ENCODE assay signal across 9 cellular contexts in genomic region chr9:137113385-137114159, GRCh38. TPM values are rescaled to one million over a fixed set of nuclear protein-coding genes. Genes with fewer than 3 reads are reported as not detected.
A peak's percentile ranks its signal among the peaks of the same experiment; 100 is the strongest.
DNase-seq lines count a peak whose midpoint lies in the region; ATAC-seq, FAIRE-seq and TF ChIP-seq lines count a peak whose summit lies in the region.
"Had no signal": no experiment of that assay in that cellular context is flagged by ENCODE, and none has a peak within 500 bp of the region (broad histone marks: within the 10 kb centered on the region; RNA-seq: fewer than 3 reads in every experiment).

No MANE protein-coding gene starts in this region.

- CTCF ChIA-PET in GM12878 (lab: Yijun Ruan, JAX), result no interaction called here

- in situ Hi-C loops in GM12878 (cut with MboI), result no loop called here

- WGBS in GM12878 (ENCODE audit: insufficient coverage, insufficient replicate concordance, low lambda C conversion rate, missing lambda C conversion rate), result 82% methylated on average over 14 of the region's 66 CpGs

- ATAC-seq in GM12878 (no peak), GM21723 (IDR thresholded peaks at IDR 0.05; ENCODE audit: unreplicated experiment) (no peak), GM18909 (IDR thresholded peaks at IDR 0.05; ENCODE audit: poor library complexity, unreplicated experiment) (no peak)
- ATAC-seq in natural killer cell treated with Interleukin-12 subunit alpha and Interleukin-12 subunit beta and Interleukin-15 and Interleukin-18, amount 100 ng/mL, for 72 hours, result peak in 1 of 2 donors; percentile 57

- intact Hi-C loops in GM12878 (cut with micrococcal nuclease; ENCODE audit: unreplicated experiment), result no loop called here

- TF ChIP-seq POLR2A in GM12878 (IDR thresholded peaks at IDR 0.05; ENCODE audit: low read depth, low read length), result peak; percentile 55

- peak overlapping the region; percentile 51 for H3K4me3 Mint-ChIP-seq in natural killer cell treated with Interleukin-12 subunit alpha and Interleukin-12 subunit beta and Interleukin-15 and Interleukin-18, amount 100 ng/mL, for 72 hours

- H3K9ac ChIP-seq in BLaER1 (peak overlapping the region; percentile 66; the same call in 1 of the 2 replicates), GM12878 (ENCODE audit: control insufficient read depth, insufficient read depth, low read length) (no peak overlapping the region)

- H3K4me1 Mint-ChIP-seq in natural killer cell treated with Interleukin-12 subunit alpha and Interleukin-12 subunit beta and Interleukin-15 and Interleukin-18, amount 100 ng/mL, for 72 hours (ENCODE audit: low read depth in 2 of 2), result peaks cover 0 to 5% of the 10 kb centered on the region in 2 donors

- TSS peak; percentile 71 for BruUV-seq in GM12878 (replicated peaks; lab: Mats Ljungman, UMichigan)

- H3K27ac ChIP-seq in BLaER1, result peak overlapping the region; percentile 56; the same call in 1 of the 2 replicates
- peak overlapping the region; percentile 35; the same call in 1 of the 2 replicates for H3K27ac ChIP-seq in HL-60 (replicated peaks)
- H3K27ac ChIP-seq in GM12878 (ENCODE audit: control insufficient read depth, insufficient read depth), result no peak overlapping the region
- H3K27ac ChIP-seq in caudate nucleus (ENCODE audit: low read depth, low read length), result no peak overlapping the region
- H3K27ac ChIP-seq: SJSA1 had no signal

- H3K4me3 ChIP-seq in BLaER1, result peak overlapping the region; percentile 76
- peak overlapping the region; percentile 54 for H3K4me3 ChIP-seq in HL-60 (replicated peaks; ENCODE audit: insufficient read depth, low read length)
- H3K4me3 ChIP-seq in GM12878, result peak overlapping the region; percentile 70; the same call in 1 of the 2 replicates

- H3K4me1 ChIP-seq in BLaER1 (peaks cover 53% of the 10 kb centered on the region), GM12878 (ENCODE audit: control insufficient read depth, insufficient read depth, low read length) (peaks cover 3% of the 10 kb centered on the region; the same call in 1 of the 2 replicates)

- H3K27ac Mint-ChIP-seq in natural killer cell treated with Interleukin-12 subunit alpha and Interleukin-12 subunit beta and Interleukin-15 and Interleukin-18, amount 100 ng/mL, for 72 hours, result peak overlapping the region in 1 of 2 donors; percentile 35

- RAD21 ChIA-PET in GM12878 (lab: Charles Lee; ENCODE audit: unreplicated experiment), result interaction anchor here (1.0 kb wide), 2 partner anchors 18 to 54 kb away, joined by 3 read pairs; no protein-coding TSS in a partner anchor

- H3K9me3 Mint-ChIP-seq in natural killer cell treated with Interleukin-12 subunit alpha and Interleukin-12 subunit beta and Interleukin-15 and Interleukin-18, amount 100 ng/mL, for 72 hours, result no peaks in the 10 kb centered on the region

- H3K4me2 ChIP-seq in BLaER1 (peak overlapping the region; percentile 92), GM12878 (ENCODE audit: control insufficient read depth, insufficient read depth) (peak overlapping the region; percentile 84; the same call in 1 of the 2 replicates)

- H3K27me3 Mint-ChIP-seq in natural killer cell treated with Interleukin-12 subunit alpha and Interleukin-12 subunit beta and Interleukin-15 and Interleukin-18, amount 100 ng/mL, for 72 hours, result no peaks in the 10 kb centered on the region

- H3K9me3 ChIP-seq in BLaER1 (no peaks in the 10 kb centered on the region), GM12878 (replicated peaks; ENCODE audit: control insufficient read depth, insufficient read depth, low read length) (no peaks in the 10 kb centered on the region)
- H3K9me3 ChIP-seq: SJSA1 had no signal

- FAIRE-seq in GM12878 (lab: Jason Lieb, UNC), result no peak

- TF ChIP-seq EP300 in GM12878 (IDR thresholded peaks at IDR 0.05; ENCODE audit: borderline replicate concordance in 1 of 2, control insufficient read depth in 1 of 2, low read depth in 2 of 2, low read length in 2 of 2), result no peak

- H3K36me3 Mint-ChIP-seq in natural killer cell treated with Interleukin-12 subunit alpha and Interleukin-12 subunit beta and Interleukin-15 and Interleukin-18, amount 100 ng/mL, for 72 hours, result no peaks in the 10 kb centered on the region

- POLR2A ChIA-PET in GM12878 (lab: Charles Lee), result interaction anchor here (0.5 kb wide), 1 partner anchor 386 kb away, joined by 3 read pairs; no protein-coding TSS in a partner anchor

- H3K27me3 ChIP-seq in BLaER1, result no peaks in the 10 kb centered on the region
- H3K27me3 ChIP-seq in HL-60 (ENCODE audit: insufficient read depth, poor library complexity, severe bottlenecking), result no peaks in the 10 kb centered on the region
- H3K27me3 ChIP-seq in GM12878 (replicated peaks in 1 of 2; ENCODE audit: control insufficient read depth in 2 of 2, insufficient read depth in 2 of 2, low read length in 1 of 2), result no peaks in the 10 kb centered on the region

- H2AFZ ChIP-seq in GM12878 (ENCODE audit: control insufficient read depth, low read depth, low read length), result no peak overlapping the region

- DNase-seq in HL-60 (ENCODE audit: low read depth in 1 of 2, low spot score in 1 of 2), result no peak
- DNase-seq in GM12878 (ENCODE audit: low read depth, low spot score), result no peak
- no peak for DNase-seq in natural killer cell treated with Interleukin-12 subunit alpha and Interleukin-12 subunit beta and Interleukin-15 and Interleukin-18, amount 100 ng/mL, for 72 hours (ENCODE audit: low spot score)
- DNase-seq in caudate nucleus (lab: John Stamatoyannopoulos, UW), result no peak
- DNase-seq in hippocampal formation (lab: John Stamatoyannopoulos, UW), result no peak

- SMC1A ChIA-PET in GM12878 (lab: Charles Lee; ENCODE audit: uncharacterized antibody, unreplicated experiment), result interaction anchor here (1.0 to 1.2 kb wide), 2 partner anchors 17 to 28 kb away, joined by 3 read pairs; no protein-coding TSS in a partner anchor

- H3K79me2 ChIP-seq in GM12878 (ENCODE audit: control insufficient read depth, insufficient read depth, low read length), result peaks cover 2% of the 10 kb centered on the region

- TF ChIP-seq CTCF in HL-60 (IDR thresholded peaks at IDR 0.05; ENCODE audit: insufficient read depth, low read length), result no peak
- TF ChIP-seq CTCF in GM12878 (IDR thresholded peaks at IDR 0.05 in 2 of 3, conservative IDR thresholded peaks at IDR 0.05 in 1 of 3; ENCODE audit: control insufficient read depth in 2 of 3, extremely low read depth in 1 of 3, insufficient read depth in 1 of 3, low read depth in 3 of 3, low read length in 3 of 3), result no peak

- no peak for TF ChIP-seq RAD21 in GM12878 (IDR thresholded peaks at IDR 0.05; ENCODE audit: insufficient read depth, low read depth, low read length)

- H4K20me1 ChIP-seq in BLaER1, result peaks cover 49% of the 10 kb centered on the region
- H4K20me1 ChIP-seq in GM12878 (ENCODE audit: control insufficient read depth, insufficient read depth), result no peaks in the 10 kb centered on the region

- peaks cover 49% of the 10 kb centered on the region for H3K36me3 ChIP-seq in BLaER1
- H3K36me3 ChIP-seq in GM12878 (ENCODE audit: control insufficient read depth in 2 of 2, insufficient read depth in 2 of 2, low read length in 1 of 2), result peaks cover 4 to 25% of the 10 kb centered on the region in 2 experiments

RNA-seq across cellular contexts. Expression of gene DPP7, which starts 1.0 kb away (rescaled TPM):
- 114 and 118 TPM in 2 replicates for total RNA-seq in GM12878 (2013; cell fraction: nucleolus; rRNA removed)
- total RNA-seq in GM12878 (2014; rRNA removed) (164 and 177 TPM in 2 replicates), GM12878 (2014; rRNA removed; fragmentation: Illumina TruSeq; extraction: Trizol) (64.3 and 71.9 TPM in 2 replicates), GM12878 (2021) (227 and 245 TPM in 2 replicates)
- 21.4 TPM for polyA plus RNA-seq in GM12878 (2011; ENCODE audit: low read depth)
- polyA plus RNA-seq in GM12878 (2011; rRNA removed) (35.2 and 84.8 TPM in 2 replicates), GM12878 (2014; fragmentation: Illumina TruSeq; extraction: Trizol) (9.2 and 24.8 TPM in 2 replicates), GM12878 (2014; fragmentation: Nextera tagmentation; extraction: Ambion mirVana) (10 to 100 TPM in 1 of 2 experiments, under 1 TPM in 1; 0.68 to 10.0 TPM), GM12878 (2014; rRNA removed) (225 and 260 TPM in 2 replicates), GM12878 (2016; fragmentation: Nextera tagmentation; extraction: Ambion mirVana) (100 to 1,000 TPM; 128 to 150 TPM)
- polyA plus RNA-seq in GM12878 (2011; cell fraction: cytosol; rRNA removed), result 104 and 181 TPM in 2 replicates
- polyA plus RNA-seq in GM12878 (2011; cell fraction: nucleus; rRNA removed), result 1,163 and 1,192 TPM in 2 replicates
- 161 and 188 TPM in 2 replicates for polyA plus RNA-seq in GM12878 (2012)
- 34.5 and 75.5 TPM in 2 replicates for polyA minus RNA-seq in GM12878 (2011; rRNA and poly(A)+ RNA removed)
- 51.9 and 52.8 TPM in 2 replicates for polyA minus RNA-seq in GM12878 (2011; cell fraction: cytosol; rRNA and poly(A)+ RNA removed)
- 76.9 and 111 TPM in 2 replicates for polyA minus RNA-seq in GM12878 (2011; cell fraction: nucleus; rRNA and poly(A)+ RNA removed)
- total RNA-seq in natural killer cell treated with Interleukin-12 subunit alpha and Interleukin-12 subunit beta and Interleukin-15 and Interleukin-18, amount 100 ng/mL, for 72 hours, result 100 to 1,000 TPM; 188 to 310 TPM

RNA-seq across cellular contexts. Expression of gene GRIN1, which starts 25.4 kb away (rescaled TPM):
- total RNA-seq in GM12878 (2013; cell fraction: nucleolus; rRNA removed), result 0.71 and 1.3 TPM in 2 replicates
- total RNA-seq in GM12878 (2014; rRNA removed) (not detected in 2 replicates), GM12878 (2014; rRNA removed; fragmentation: Illumina TruSeq; extraction: Trizol) (not detected in 2 replicates), GM12878 (2021) (0.10 and 0.35 TPM in 2 replicates)
- not detected for polyA plus RNA-seq in GM12878 (2011; ENCODE audit: low read depth)
- polyA plus RNA-seq in GM12878 (2011; rRNA removed) (0.05 TPM in 1 of 2 replicates, not detected in the other), GM12878 (2014; fragmentation: Illumina TruSeq; extraction: Trizol) (0.06 TPM in 1 of 2 replicates, not detected in the other), GM12878 (2014; fragmentation: Nextera tagmentation; extraction: Ambion mirVana) (not detected), GM12878 (2014; rRNA removed) (0.01 and 0.05 TPM in 2 replicates), GM12878 (2016; fragmentation: Nextera tagmentation; extraction: Ambion mirVana) (not detected)
- polyA plus RNA-seq in GM12878 (2011; cell fraction: cytosol; rRNA removed), result 0.01 and 0.02 TPM in 2 replicates
- 0.32 and 0.75 TPM in 2 replicates for polyA plus RNA-seq in GM12878 (2011; cell fraction: nucleus; rRNA removed)
- polyA plus RNA-seq in GM12878 (2012), result 0.16 and 0.27 TPM in 2 replicates
- polyA minus RNA-seq in GM12878 (2011; rRNA and poly(A)+ RNA removed), result not detected in 2 replicates
- not detected in 2 replicates for polyA minus RNA-seq in GM12878 (2011; cell fraction: cytosol; rRNA and poly(A)+ RNA removed)
- polyA minus RNA-seq in GM12878 (2011; cell fraction: nucleus; rRNA and poly(A)+ RNA removed), result 0.10 TPM in 1 of 2 replicates, not detected in the other
- under 1 TPM in 1 of 2 donors, not detected in 1; 0.11 TPM for total RNA-seq in natural killer cell treated with Interleukin-12 subunit alpha and Interleukin-12 subunit beta and Interleukin-15 and Interleukin-18, amount 100 ng/mL, for 72 hours
- total RNA-seq: SJSA1 had no signal

RNA-seq across cellular contexts. Expression of gene MAN1B1, which starts 26.8 kb away (rescaled TPM):
- 99.1 and 110 TPM in 2 replicates for total RNA-seq in GM12878 (2013; cell fraction: nucleolus; rRNA removed)
- total RNA-seq in GM12878 (2014; rRNA removed), result 27.2 and 34.1 TPM in 2 replicates
- total RNA-seq in GM12878 (2014; rRNA removed; fragmentation: Illumina TruSeq; extraction: Trizol), result 16.3 and 21.4 TPM in 2 replicates
- 27.1 and 33.3 TPM in 2 replicates for total RNA-seq in GM12878 (2021)
- polyA plus RNA-seq in GM12878 (2011; ENCODE audit: low read depth), result 12.4 TPM
- 23.7 and 31.2 TPM in 2 replicates for polyA plus RNA-seq in GM12878 (2011; rRNA removed)
- polyA plus RNA-seq in GM12878 (2011; cell fraction: cytosol; rRNA removed), result 31.1 and 38.7 TPM in 2 replicates
- polyA plus RNA-seq in GM12878 (2011; cell fraction: nucleus; rRNA removed), result 144 and 148 TPM in 2 replicates
- polyA plus RNA-seq in GM12878 (2012), result 27.2 and 31.7 TPM in 2 replicates
- 14.8 and 23.5 TPM in 2 replicates for polyA plus RNA-seq in GM12878 (2014; fragmentation: Illumina TruSeq; extraction: Trizol)
- polyA plus RNA-seq in GM12878 (2014; fragmentation: Nextera tagmentation; extraction: Ambion mirVana), result 1 to 10 TPM in 1 of 2 experiments, under 1 TPM in 1; 0.71 to 2.0 TPM
- 23.4 and 28.4 TPM in 2 replicates for polyA plus RNA-seq in GM12878 (2014; rRNA removed)
- polyA plus RNA-seq in GM12878 (2016; fragmentation: Nextera tagmentation; extraction: Ambion mirVana), result 10 to 100 TPM; 21.9 to 22.1 TPM
- 46.7 and 53.3 TPM in 2 replicates for polyA minus RNA-seq in GM12878 (2011; rRNA and poly(A)+ RNA removed)
- polyA minus RNA-seq in GM12878 (2011; cell fraction: cytosol; rRNA and poly(A)+ RNA removed), result 12.2 and 12.3 TPM in 2 replicates
- 43.0 and 58.7 TPM in 2 replicates for polyA minus RNA-seq in GM12878 (2011; cell fraction: nucleus; rRNA and poly(A)+ RNA removed)
- total RNA-seq in natural killer cell treated with Interleukin-12 subunit alpha and Interleukin-12 subunit beta and Interleukin-15 and Interleukin-18, amount 100 ng/mL, for 72 hours, result 10 to 100 TPM; 34.1 to 55.8 TPM

RNA-seq across cellular contexts. Expression of gene UAP1L1, which starts 36.3 kb away (rescaled TPM):
- total RNA-seq in GM12878 (2013; cell fraction: nucleolus; rRNA removed), result 40.5 and 46.8 TPM in 2 replicates
- total RNA-seq in GM12878 (2014; rRNA removed) (9.3 and 9.5 TPM in 2 replicates), GM12878 (2014; rRNA removed; fragmentation: Illumina TruSeq; extraction: Trizol) (4.4 and 4.6 TPM in 2 replicates), GM12878 (2021) (14.5 and 15.7 TPM in 2 replicates)
- polyA plus RNA-seq in GM12878 (2011; ENCODE audit: low read depth), result 8.1 TPM
- polyA plus RNA-seq in GM12878 (2011; rRNA removed) (5.3 and 6.2 TPM in 2 replicates), GM12878 (2014; fragmentation: Illumina TruSeq; extraction: Trizol) (4.4 and 8.7 TPM in 2 replicates), GM12878 (2014; fragmentation: Nextera tagmentation; extraction: Ambion mirVana) (1 to 10 TPM in 1 of 2 experiments, under 1 TPM in 1; 0.29 to 1.2 TPM), GM12878 (2014; rRNA removed) (12.8 and 13.8 TPM in 2 replicates), GM12878 (2016; fragmentation: Nextera tagmentation; extraction: Ambion mirVana) (1 to 10 TPM; 1.5 to 5.4 TPM)
- polyA plus RNA-seq in GM12878 (2011; cell fraction: cytosol; rRNA removed), result 11.5 and 11.7 TPM in 2 replicates
- 80.3 and 92.7 TPM in 2 replicates for polyA plus RNA-seq in GM12878 (2011; cell fraction: nucleus; rRNA removed)
- 18.4 and 25.7 TPM in 2 replicates for polyA plus RNA-seq in GM12878 (2012)
- polyA minus RNA-seq in GM12878 (2011; rRNA and poly(A)+ RNA removed), result 2.8 and 6.5 TPM in 2 replicates
- polyA minus RNA-seq in GM12878 (2011; cell fraction: cytosol; rRNA and poly(A)+ RNA removed), result 2.1 and 5.1 TPM in 2 replicates
- 17.6 and 18.0 TPM in 2 replicates for polyA minus RNA-seq in GM12878 (2011; cell fraction: nucleus; rRNA and poly(A)+ RNA removed)
- total RNA-seq in natural killer cell treated with Interleukin-12 subunit alpha and Interleukin-12 subunit beta and Interleukin-15 and Interleukin-18, amount 100 ng/mL, for 72 hours, result 10 to 100 TPM; 19.9 to 22.0 TPM

RNA-seq across cellular contexts. Expression of gene SAPCD2, which starts 43.2 kb away (rescaled TPM):
- 8.6 and 9.4 TPM in 2 replicates for total RNA-seq in GM12878 (2013; cell fraction: nucleolus; rRNA removed)
- 29.3 and 35.2 TPM in 2 replicates for total RNA-seq in GM12878 (2014; rRNA removed)
- 8.2 and 10.7 TPM in 2 replicates for total RNA-seq in GM12878 (2014; rRNA removed; fragmentation: Illumina TruSeq; extraction: Trizol)
- 30.0 and 32.5 TPM in 2 replicates for total RNA-seq in GM12878 (2021)
- 1.1 TPM for polyA plus RNA-seq in GM12878 (2011; ENCODE audit: low read depth)
- 3.7 and 6.7 TPM in 2 replicates for polyA plus RNA-seq in GM12878 (2011; rRNA removed)
- 10.4 and 19.8 TPM in 2 replicates for polyA plus RNA-seq in GM12878 (2011; cell fraction: cytosol; rRNA removed)
- 21.3 and 25.1 TPM in 2 replicates for polyA plus RNA-seq in GM12878 (2011; cell fraction: nucleus; rRNA removed)
- polyA plus RNA-seq in GM12878 (2012), result 4.4 and 5.8 TPM in 2 replicates
- 2.4 and 6.2 TPM in 2 replicates for polyA plus RNA-seq in GM12878 (2014; fragmentation: Illumina TruSeq; extraction: Trizol)
- polyA plus RNA-seq in GM12878 (2014; fragmentation: Nextera tagmentation; extraction: Ambion mirVana), result 1 to 10 TPM; 1.6 to 2.0 TPM
- polyA plus RNA-seq in GM12878 (2014; rRNA removed), result 26.6 and 30.9 TPM in 2 replicates
- polyA plus RNA-seq in GM12878 (2016; fragmentation: Nextera tagmentation; extraction: Ambion mirVana), result 1 to 10 TPM; 3.3 to 7.7 TPM
- 4.2 and 10.7 TPM in 2 replicates for polyA minus RNA-seq in GM12878 (2011; rRNA and poly(A)+ RNA removed)
- polyA minus RNA-seq in GM12878 (2011; cell fraction: cytosol; rRNA and poly(A)+ RNA removed), result 7.2 and 7.8 TPM in 2 replicates
- 4.6 and 11.4 TPM in 2 replicates for polyA minus RNA-seq in GM12878 (2011; cell fraction: nucleus; rRNA and poly(A)+ RNA removed)
- total RNA-seq in natural killer cell treated with Interleukin-12 subunit alpha and Interleukin-12 subunit beta and Interleukin-15 and Interleukin-18, amount 100 ng/mL, for 72 hours, result 10 to 100 TPM in 1 of 2 donors, 1 to 10 TPM in 1; 9.5 to 20.8 TPM

Comparison
In these comparisons a context has a peak if more than half of its experiments do, and no peak if none do; other contexts are left out.
1. H3K27ac ChIP-seq: peak in BLaER1 (single experiment) and HL-60 (single experiment); none in GM12878 (single experiment) and caudate nucleus (single experiment).
2. Peak in every context shown above with its lines, with median percentiles within 50 percentile points of each other: H3K4me3 ChIP-seq.